In genomic region chr2:143841935-143842334, GRCh38 we compare ENCODE assay signal across 16 cellular contexts.
A peak's percentile ranks its signal among the peaks of the same experiment; 100 is the strongest.
DNase-seq lines count a peak whose midpoint lies in the region; ATAC-seq and TF ChIP-seq lines count a peak whose summit lies in the region.
"Had no signal": no experiment of that assay in that cellular context is flagged by ENCODE, and none has a peak within 500 bp of the region (broad histone marks: within the 10 kb centered on the region; RNA-seq: fewer than 3 reads in every experiment).

No MANE protein-coding gene starts in this region.

- DNase-seq in GDM1 (lab: John Stamatoyannopoulos, UW) (peak; percentile 2), NAMALWA (ENCODE audit: low spot score) (peak; percentile 27), cardiac fibroblast (ENCODE audit: low read depth in 2 of 2) (peak; percentile 36 to 40), left kidney (ENCODE audit: low read depth, low spot score) (peak; percentile 34), SW480 (ENCODE audit: low spot score) (no peak), inferior parietal cortex (ENCODE audit: extremely low spot score) (no peak), dedifferentiated amniotic fluid mesenchymal stem cell (ENCODE audit: extremely low spot score) (no peak)
- DNase-seq: activated T-cell treated with anti-CD3 and anti-CD28 coated beads, Interleukin-2, amount 50 U/mL, for 4 hours; Calu3; islet precursor cell; naive B cell; NCI-H345; SHP77 treated with DMSO at 0.1 percent for 48 hours had no signal

- no peak for ATAC-seq in GM18519 (IDR thresholded peaks at IDR 0.05; ENCODE audit: low FRiP score, unreplicated experiment)
- ATAC-seq: activated CD4-positive, CD25-positive, alpha-beta regulatory T cell treated with anti-CD3 and anti-CD28 coated beads, Interleukin-2, amount 50 U/mL, for 24 hours; activated T-cell treated with anti-CD3 and anti-CD28 coated beads, Interleukin-2, amount 50 U/mL, for 4 hours had no signal

- H3K4me3 ChIP-seq in cardiac fibroblast (replicated peaks in 1 of 2; ENCODE audit: low read depth in 2 of 2, low read length in 2 of 2): no peak overlapping the region
- H3K4me3 ChIP-seq: ascending aorta had no signal

- TF ChIP-seq CTCF in cardiac fibroblast (IDR thresholded peaks at IDR 0.05; ENCODE audit: low read depth, low read length): no peak

Comparison
In these comparisons a context has a peak if more than half of its experiments do, and no peak if none do; other contexts are left out.
1. DNase-seq: peak in GDM1 (single experiment), NAMALWA (single experiment), cardiac fibroblast (2 of 2) and left kidney (single experiment); none in SW480 (single experiment), inferior parietal cortex (single experiment) and dedifferentiated amniotic fluid mesenchymal stem cell (single experiment).